Comparison of ENCODE assay signal across 1 cellular context in genomic region chr2:218820746-218821369, GRCh38.
TF ChIP-seq lines count a peak whose summit lies in the region.

No MANE protein-coding gene starts in this region.

TF ChIP-seq in IMR-90, 13 proteins besides CTCF, POLR2A, EP300 and RAD21:
- no peak for TF ChIP-seq RFX5 (IDR thresholded peaks at IDR 0.05; ENCODE audit: low read depth, low read length)
- no peak for TF ChIP-seq RCOR1 (IDR thresholded peaks at IDR 0.05; ENCODE audit: insufficient replicate concordance, low read length)
